In the genomic region with DNA sequence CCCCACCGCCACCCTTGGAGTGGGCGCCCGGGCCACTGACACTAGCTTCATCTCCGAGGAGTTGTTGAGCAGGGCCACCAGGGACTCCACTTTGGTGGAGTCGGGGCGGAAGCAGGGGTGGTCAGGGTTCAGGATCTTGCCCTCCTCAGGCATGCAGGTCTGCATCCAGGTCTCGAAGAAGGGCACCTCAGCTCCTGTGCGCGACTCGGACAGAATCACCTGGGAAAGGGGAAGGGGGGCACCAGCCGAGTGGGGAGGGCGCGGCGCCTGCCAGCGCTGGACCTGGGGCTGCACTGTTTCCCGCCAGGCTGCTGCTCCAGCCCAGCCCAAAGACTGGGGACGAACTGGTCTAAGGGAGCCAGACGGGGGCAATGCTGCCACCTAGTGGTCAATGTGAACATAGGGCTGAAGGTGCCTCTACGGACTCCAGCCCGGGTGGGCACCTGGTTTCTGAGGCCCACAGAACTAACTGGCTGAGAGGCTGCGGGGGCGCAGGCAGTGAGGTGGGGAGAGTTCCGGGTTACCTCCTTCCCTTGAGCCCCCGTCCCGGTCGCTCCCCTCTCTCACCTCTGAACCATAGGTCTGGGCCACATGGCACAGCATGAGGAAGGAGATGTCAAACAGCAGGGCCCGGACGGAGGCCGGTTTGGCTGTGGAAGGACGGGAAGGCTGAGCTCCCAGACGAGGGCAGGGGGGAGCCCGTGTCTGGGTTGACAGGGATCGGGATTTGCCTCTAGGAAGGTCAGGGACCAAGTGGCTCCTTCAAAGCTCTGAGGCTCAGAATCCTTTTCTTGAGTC, we compare ENCODE assay signal across 2 cellular contexts.
A peak's percentile ranks its signal among the peaks of the same experiment; 100 is the strongest.
TF ChIP-seq lines count a peak whose summit lies in the region.

No MANE protein-coding gene starts in this region.

TF ChIP-seq in HCT116, 20 proteins besides CTCF, POLR2A, EP300 and RAD21:
- TF ChIP-seq SIN3A (IDR thresholded peaks at IDR 0.05; ENCODE audit: low read depth): no peak
- TF ChIP-seq ZNF274 (IDR thresholded peaks at IDR 0.05; ENCODE audit: low read depth, low read length): no peak
- TF ChIP-seq CBX3 (IDR thresholded peaks at IDR 0.05; ENCODE audit: low read depth): no peak
- TF ChIP-seq ATF3 (IDR thresholded peaks at IDR 0.05): no peak
- no peak for TF ChIP-seq EZH2 (IDR thresholded peaks at IDR 0.05)
- no peak for TF ChIP-seq ZFX (IDR thresholded peaks at IDR 0.05)
- TF ChIP-seq REST (IDR thresholded peaks at IDR 0.05; ENCODE audit: low read depth): no peak
- TF ChIP-seq FOSL1 (IDR thresholded peaks at IDR 0.05; ENCODE audit: low read depth): no peak
- TF ChIP-seq SRF (IDR thresholded peaks at IDR 0.05; ENCODE audit: low read depth): no peak
- TF ChIP-seq SP1 (IDR thresholded peaks at IDR 0.05; ENCODE audit: low read depth): no peak

TF ChIP-seq in HepG2, 621 proteins besides CTCF, POLR2A, EP300 and RAD21 (continues in another document):
- TF ChIP-seq KIAA2018 (CRISPR knock-in tag; IDR thresholded peaks at IDR 0.05; ENCODE audit: borderline replicate concordance) (no peak), HIVEP1 (CRISPR knock-in tag; IDR thresholded peaks at IDR 0.05) (no peak), PHF5A (CRISPR knock-in tag; IDR thresholded peaks at IDR 0.05; ENCODE audit: low read depth, unreplicated experiment) (peak; percentile 57), ZNF724P (CRISPR knock-in tag; IDR thresholded peaks at IDR 0.05; ENCODE audit: borderline replicate concordance) (0 out of 2 replicates have a peak, but pooled peaks have one; percentile 58), ZMAT3 (CRISPR knock-in tag; conservative IDR thresholded peaks at IDR 0.05) (peak; percentile 18; the same call in 1 of the 2 replicates), HNF1B (CRISPR knock-in tag; IDR thresholded peaks at IDR 0.05) (peak; percentile 60; the same call in 1 of the 2 replicates), ZNF75D (CRISPR knock-in tag; IDR thresholded peaks at IDR 0.05; ENCODE audit: borderline replicate concordance) (no peak), HNF4G (IDR thresholded peaks at IDR 0.05; ENCODE audit: borderline replicate concordance, low read depth, low read length) (no peak), HNF4G (CRISPR knock-in tag; IDR thresholded peaks at IDR 0.05; ENCODE audit: borderline replicate concordance, low read depth) (peak; percentile 15; the same call in 1 of the 2 replicates), ZNF501 (CRISPR knock-in tag; IDR thresholded peaks at IDR 0.05) (0 out of 2 replicates have a peak, but pooled peaks have one; percentile 17), CHD2 (IDR thresholded peaks at IDR 0.05; ENCODE audit: low read depth, low read length) (no peak), ZSCAN25 (CRISPR knock-in tag; IDR thresholded peaks at IDR 0.05) (peak; percentile 63; the same call in 1 of the 2 replicates), MIER2 (CRISPR knock-in tag; IDR thresholded peaks at IDR 0.05) (no peak), NRL (CRISPR knock-in tag; IDR thresholded peaks at IDR 0.05; ENCODE audit: borderline replicate concordance) (peak; percentile 76; the same call in 1 of the 2 replicates), ZNF44 (CRISPR knock-in tag; IDR thresholded peaks at IDR 0.05) (no peak), ARNTL (CRISPR knock-in tag; IDR thresholded peaks at IDR 0.05) (no peak), ZBTB38 (CRISPR knock-in tag; IDR thresholded peaks at IDR 0.05) (peak; percentile 59), AKNA (CRISPR knock-in tag; IDR thresholded peaks at IDR 0.05; ENCODE audit: borderline replicate concordance) (no peak), ZBTB21 (CRISPR knock-in tag; IDR thresholded peaks at IDR 0.05) (no peak), FOXJ3 (CRISPR knock-in tag; IDR thresholded peaks at IDR 0.05; ENCODE audit: borderline replicate concordance) (no peak), MEIS1 (CRISPR knock-in tag; IDR thresholded peaks at IDR 0.05; ENCODE audit: borderline replicate concordance) (no peak), RELA (CRISPR knock-in tag; IDR thresholded peaks at IDR 0.05) (no peak), ZNF740 (CRISPR knock-in tag; IDR thresholded peaks at IDR 0.05) (no peak), IKZF1 (IDR thresholded peaks at IDR 0.05) (no peak), ZNF225 (CRISPR knock-in tag; IDR thresholded peaks at IDR 0.05) (no peak), SMC3 (IDR thresholded peaks at IDR 0.05; ENCODE audit: low read length) (peak; percentile 69)
- TF ChIP-seq, protein P1, sequence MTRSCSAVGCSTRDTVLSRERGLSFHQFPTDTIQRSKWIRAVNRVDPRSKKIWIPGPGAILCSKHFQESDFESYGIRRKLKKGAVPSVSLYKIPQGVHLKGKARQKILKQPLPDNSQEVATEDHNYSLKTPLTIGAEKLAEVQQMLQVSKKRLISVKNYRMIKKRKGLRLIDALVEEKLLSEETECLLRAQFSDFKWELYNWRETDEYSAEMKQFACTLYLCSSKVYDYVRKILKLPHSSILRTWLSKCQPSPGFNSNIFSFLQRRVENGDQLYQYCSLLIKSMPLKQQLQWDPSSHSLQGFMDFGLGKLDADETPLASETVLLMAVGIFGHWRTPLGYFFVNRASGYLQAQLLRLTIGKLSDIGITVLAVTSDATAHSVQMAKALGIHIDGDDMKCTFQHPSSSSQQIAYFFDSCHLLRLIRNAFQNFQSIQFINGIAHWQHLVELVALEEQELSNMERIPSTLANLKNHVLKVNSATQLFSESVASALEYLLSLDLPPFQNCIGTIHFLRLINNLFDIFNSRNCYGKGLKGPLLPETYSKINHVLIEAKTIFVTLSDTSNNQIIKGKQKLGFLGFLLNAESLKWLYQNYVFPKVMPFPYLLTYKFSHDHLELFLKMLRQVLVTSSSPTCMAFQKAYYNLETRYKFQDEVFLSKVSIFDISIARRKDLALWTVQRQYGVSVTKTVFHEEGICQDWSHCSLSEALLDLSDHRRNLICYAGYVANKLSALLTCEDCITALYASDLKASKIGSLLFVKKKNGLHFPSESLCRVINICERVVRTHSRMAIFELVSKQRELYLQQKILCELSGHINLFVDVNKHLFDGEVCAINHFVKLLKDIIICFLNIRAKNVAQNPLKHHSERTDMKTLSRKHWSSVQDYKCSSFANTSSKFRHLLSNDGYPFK (CRISPR knock-in tag; IDR thresholded peaks at IDR 0.05; ENCODE audit: borderline replicate concordance): peak; percentile 40; the same call in 1 of the 2 replicates
- TF ChIP-seq, protein P2, sequence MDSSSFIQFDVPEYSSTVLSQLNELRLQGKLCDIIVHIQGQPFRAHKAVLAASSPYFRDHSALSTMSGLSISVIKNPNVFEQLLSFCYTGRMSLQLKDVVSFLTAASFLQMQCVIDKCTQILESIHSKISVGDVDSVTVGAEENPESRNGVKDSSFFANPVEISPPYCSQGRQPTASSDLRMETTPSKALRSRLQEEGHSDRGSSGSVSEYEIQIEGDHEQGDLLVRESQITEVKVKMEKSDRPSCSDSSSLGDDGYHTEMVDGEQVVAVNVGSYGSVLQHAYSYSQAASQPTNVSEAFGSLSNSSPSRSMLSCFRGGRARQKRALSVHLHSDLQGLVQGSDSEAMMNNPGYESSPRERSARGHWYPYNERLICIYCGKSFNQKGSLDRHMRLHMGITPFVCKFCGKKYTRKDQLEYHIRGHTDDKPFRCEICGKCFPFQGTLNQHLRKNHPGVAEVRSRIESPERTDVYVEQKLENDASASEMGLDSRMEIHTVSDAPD (CRISPR knock-in tag; IDR thresholded peaks at IDR 0.05): 0 out of 2 replicates have a peak, but pooled peaks have one; percentile 70
- TF ChIP-seq, protein P3, sequence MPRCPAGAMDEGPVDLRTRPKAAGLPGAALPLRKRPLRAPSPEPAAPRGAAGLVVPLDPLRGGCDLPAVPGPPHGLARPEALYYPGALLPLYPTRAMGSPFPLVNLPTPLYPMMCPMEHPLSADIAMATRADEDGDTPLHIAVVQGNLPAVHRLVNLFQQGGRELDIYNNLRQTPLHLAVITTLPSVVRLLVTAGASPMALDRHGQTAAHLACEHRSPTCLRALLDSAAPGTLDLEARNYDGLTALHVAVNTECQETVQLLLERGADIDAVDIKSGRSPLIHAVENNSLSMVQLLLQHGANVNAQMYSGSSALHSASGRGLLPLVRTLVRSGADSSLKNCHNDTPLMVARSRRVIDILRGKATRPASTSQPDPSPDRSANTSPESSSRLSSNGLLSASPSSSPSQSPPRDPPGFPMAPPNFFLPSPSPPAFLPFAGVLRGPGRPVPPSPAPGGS (CRISPR knock-in tag; IDR thresholded peaks at IDR 0.05): 0 out of 2 replicates have a peak, but pooled peaks have one; percentile 32
